Comparison of ENCODE assay signal across 23 cellular contexts in the genomic region with DNA sequence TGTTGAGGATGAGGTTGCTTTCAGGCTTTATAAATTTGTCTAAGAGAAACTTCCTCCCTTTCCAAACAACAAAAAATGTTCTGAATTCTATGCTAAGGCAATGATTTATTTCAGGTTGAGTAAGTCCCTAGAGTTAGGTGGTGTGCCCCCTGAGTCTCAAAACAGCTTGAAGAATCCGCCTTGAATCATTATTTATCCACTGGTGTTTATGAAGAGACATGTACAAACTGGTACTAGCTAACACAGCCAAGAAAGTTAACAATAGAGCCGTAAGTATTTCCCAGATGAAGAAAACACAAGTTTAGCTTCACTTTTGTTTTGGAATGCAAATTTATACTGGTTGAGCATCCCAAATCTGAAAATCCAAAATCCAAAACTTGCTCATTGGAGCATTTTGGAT.
DNase-seq lines count a peak whose midpoint lies in the region; ATAC-seq and TF ChIP-seq lines count a peak whose summit lies in the region.
"Had no signal": no experiment of that assay in that cellular context is flagged by ENCODE, and none has a peak within 500 bp of the region (broad histone marks: within the 10 kb centered on the region; RNA-seq: fewer than 3 reads in every experiment).

No MANE protein-coding gene starts in this region.

- H3K9me3 ChIP-seq in adipocyte (ENCODE audit: control insufficient read depth, low read length) = no peaks in the 10 kb centered on the region
- no peaks in the 10 kb centered on the region for H3K9me3 ChIP-seq in smooth muscle cell (replicated peaks; ENCODE audit: low read depth)
- H3K9me3 ChIP-seq: left ventricle myocardium inferior, vagina had no signal

- POLR2A ChIA-PET in T-cell (lab: Charles Lee) = no interaction called here

- H3K27me3 Mint-ChIP-seq in T-cell = no peaks in the 10 kb centered on the region
- H3K27me3 Mint-ChIP-seq: activated naive CD4-positive, alpha-beta T cell treated with anti-CD3 and anti-CD28 coated beads, Interleukin-2, amount 10 ng/mL, durations not matched to agents 7 days and 5 days; CD4-positive, alpha-beta T cell; naive B cell had no signal

- H3K36me3 Mint-ChIP-seq in T-cell = peaks cover 13% of the 10 kb centered on the region

- peaks cover 5 to 10% (median 8%) of the 10 kb centered on the region in 3 donors for H3K4me1 Mint-ChIP-seq in T-cell
- H3K4me1 Mint-ChIP-seq: activated naive CD4-positive, alpha-beta T cell treated with anti-CD3 and anti-CD28 coated beads, Interleukin-2, amount 10 ng/mL, durations not matched to agents 7 days and 5 days had no signal

- H3F3A ChIP-seq in smooth muscle cell (ENCODE audit: low read depth) = no peaks in the 10 kb centered on the region

- H3K79me2 ChIP-seq in smooth muscle cell (ENCODE audit: low read depth) = no peaks in the 10 kb centered on the region

- H3K27me3 ChIP-seq in adipocyte (replicated peaks; ENCODE audit: control insufficient read depth, insufficient read depth, low read length) (no peaks in the 10 kb centered on the region), smooth muscle cell (ENCODE audit: low read depth) (no peaks in the 10 kb centered on the region)
- H3K27me3 ChIP-seq: vagina had no signal

- TF ChIP-seq CTCF in omental fat pad (IDR thresholded peaks at IDR 0.05) (no peak), smooth muscle cell (IDR thresholded peaks at IDR 0.05; ENCODE audit: borderline replicate concordance, insufficient read depth, poor library complexity, severe bottlenecking) (no peak)

- DNase-seq in EL (peak; percentile 6), adipocyte (ENCODE audit: low read depth) (peak; percentile 25), fibroblast of peridontal ligament (ENCODE audit: extremely low read depth) (peak; percentile 37), omental fat pad (ENCODE audit: low spot score) (no peak), T-cell (no peak), dermis blood vessel endothelial cell (no peak), smooth muscle cell (lab: John Stamatoyannopoulos, UW; ENCODE audit: unreplicated experiment) (no peak)
- DNase-seq in activated CD4-positive, CD25-positive, alpha-beta regulatory T cell (lab: John Stamatoyannopoulos, UW) = no peak
- DNase-seq: activated CD4-positive, alpha-beta T cell treated with anti-CD3 and anti-CD28 coated beads, Interleukin-2, amount 50 U/mL, for 48 hours; activated naive CD4-positive, alpha-beta T cell treated with anti-CD3 and anti-CD28 coated beads, Interleukin-2, amount 10 ng/mL, durations not matched to agents 7 days and 5 days; caudate nucleus; CD4-positive, alpha-beta T cell; DMS79; effector CD8-positive, alpha-beta T cell; H7; Karpas-422; left ventricle myocardium inferior; naive B cell; NCI-H1417; NCI-H82; right cardiac atrium had no signal

- no peak overlapping the region for H3K4me3 Mint-ChIP-seq in T-cell
- H3K4me3 Mint-ChIP-seq: activated naive CD4-positive, alpha-beta T cell treated with anti-CD3 and anti-CD28 coated beads, Interleukin-2, amount 10 ng/mL, durations not matched to agents 7 days and 5 days; CD4-positive, alpha-beta T cell; naive B cell had no signal

- CTCF ChIA-PET in T-cell (lab: Charles Lee) = no interaction called here

- peaks cover 25% of the 10 kb centered on the region for H3K36me3 ChIP-seq in adipocyte (ENCODE audit: control insufficient read depth, insufficient read depth, low read length, severe bottlenecking)
- H3K36me3 ChIP-seq in smooth muscle cell (ENCODE audit: low read depth) = peaks cover 4% of the 10 kb centered on the region

- no peaks in the 10 kb centered on the region for H4K20me1 ChIP-seq in smooth muscle cell (ENCODE audit: low read depth)

- peak overlapping the region; percentile 54 for H3K4me3 ChIP-seq in adipocyte (ENCODE audit: low read length)
- H3K4me3 ChIP-seq in smooth muscle cell = no peak overlapping the region
- H3K4me3 ChIP-seq: left ventricle myocardium inferior, vagina had no signal

- H3K27ac ChIP-seq in smooth muscle cell (ENCODE audit: low read depth) = no peak overlapping the region
- H3K27ac ChIP-seq: left ventricle myocardium inferior, vagina had no signal

- WGBS in smooth muscle cell (ENCODE audit: low lambda C conversion rate) = 90% methylated on average over 2 of the region's 2 CpGs

- no peaks in the 10 kb centered on the region for H3K9me3 Mint-ChIP-seq in T-cell
- H3K9me3 Mint-ChIP-seq: activated naive CD4-positive, alpha-beta T cell treated with anti-CD3 and anti-CD28 coated beads, Interleukin-2, amount 10 ng/mL, durations not matched to agents 7 days and 5 days; CD4-positive, alpha-beta T cell; naive B cell had no signal

- H3K4me1 ChIP-seq in adipocyte (ENCODE audit: control insufficient read depth, insufficient read depth, low read length) (peaks cover 17% of the 10 kb centered on the region), smooth muscle cell (ENCODE audit: low read depth) (no peaks in the 10 kb centered on the region)

- no peak overlapping the region for H2AFZ ChIP-seq in smooth muscle cell (ENCODE audit: low read depth)

- H3K27ac Mint-ChIP-seq in T-cell = no peak overlapping the region
- H3K27ac Mint-ChIP-seq: activated naive CD4-positive, alpha-beta T cell treated with anti-CD3 and anti-CD28 coated beads, Interleukin-2, amount 10 ng/mL, durations not matched to agents 7 days and 5 days; CD4-positive, alpha-beta T cell; naive B cell had no signal

- H3K4me2 ChIP-seq in smooth muscle cell = no peak overlapping the region

- ATAC-seq in omental fat pad (ENCODE audit: low FRiP score) (peak; percentile 37), T-cell (replicated peaks in 1 of 4) (no peak)
- ATAC-seq: Panc1, right cardiac atrium had no signal

- H3K9ac ChIP-seq in adipocyte (ENCODE audit: low read length) (peak overlapping the region; percentile 49), smooth muscle cell (ENCODE audit: low read depth) (no peak overlapping the region)

Comparison
In these comparisons a context has a peak if more than half of its experiments do, and no peak if none do; other contexts are left out.
1. DNase-seq: peak in EL (single experiment), adipocyte (single experiment) and fibroblast of peridontal ligament (single experiment); none in omental fat pad (single experiment), T-cell (0 of 34), activated CD4-positive, CD25-positive, alpha-beta regulatory T cell (0 of 4), dermis blood vessel endothelial cell (single experiment) and smooth muscle cell (single experiment).